In the genomic region with DNA sequence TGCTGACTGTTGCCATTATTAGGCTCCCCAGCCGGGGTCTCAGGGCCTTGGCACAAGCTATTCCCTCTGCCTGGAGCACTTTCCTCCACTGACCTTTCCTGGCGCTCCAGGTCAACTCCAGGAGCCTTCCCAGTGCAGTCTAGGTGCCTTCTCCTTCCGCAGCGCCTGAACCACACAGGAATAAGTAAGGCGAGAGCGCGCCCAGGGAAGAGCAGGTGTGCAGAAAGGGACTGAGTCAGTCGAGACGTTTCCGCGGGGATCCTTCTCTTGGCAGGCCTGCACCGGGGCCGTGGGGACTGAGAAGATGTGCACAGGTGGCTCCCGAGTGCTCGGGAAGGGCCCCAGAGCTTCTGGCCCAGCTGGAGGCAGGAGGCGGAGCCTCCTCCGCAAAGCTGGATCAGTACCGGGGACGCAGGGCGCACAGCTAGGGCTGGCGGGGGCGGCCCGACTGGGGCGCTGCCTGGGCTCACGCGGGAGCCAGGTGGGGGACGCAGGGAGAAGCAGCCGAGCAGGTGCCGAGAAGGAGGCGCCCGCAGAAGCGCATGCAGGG, we compare ENCODE assay signal across 1 cellular context.
TF ChIP-seq lines count a peak whose summit lies in the region.

No MANE protein-coding gene starts in this region.

TF ChIP-seq in GM23338, 12 proteins besides CTCF, POLR2A, EP300 and RAD21 (continued from another document):
- TF ChIP-seq, protein P1, sequence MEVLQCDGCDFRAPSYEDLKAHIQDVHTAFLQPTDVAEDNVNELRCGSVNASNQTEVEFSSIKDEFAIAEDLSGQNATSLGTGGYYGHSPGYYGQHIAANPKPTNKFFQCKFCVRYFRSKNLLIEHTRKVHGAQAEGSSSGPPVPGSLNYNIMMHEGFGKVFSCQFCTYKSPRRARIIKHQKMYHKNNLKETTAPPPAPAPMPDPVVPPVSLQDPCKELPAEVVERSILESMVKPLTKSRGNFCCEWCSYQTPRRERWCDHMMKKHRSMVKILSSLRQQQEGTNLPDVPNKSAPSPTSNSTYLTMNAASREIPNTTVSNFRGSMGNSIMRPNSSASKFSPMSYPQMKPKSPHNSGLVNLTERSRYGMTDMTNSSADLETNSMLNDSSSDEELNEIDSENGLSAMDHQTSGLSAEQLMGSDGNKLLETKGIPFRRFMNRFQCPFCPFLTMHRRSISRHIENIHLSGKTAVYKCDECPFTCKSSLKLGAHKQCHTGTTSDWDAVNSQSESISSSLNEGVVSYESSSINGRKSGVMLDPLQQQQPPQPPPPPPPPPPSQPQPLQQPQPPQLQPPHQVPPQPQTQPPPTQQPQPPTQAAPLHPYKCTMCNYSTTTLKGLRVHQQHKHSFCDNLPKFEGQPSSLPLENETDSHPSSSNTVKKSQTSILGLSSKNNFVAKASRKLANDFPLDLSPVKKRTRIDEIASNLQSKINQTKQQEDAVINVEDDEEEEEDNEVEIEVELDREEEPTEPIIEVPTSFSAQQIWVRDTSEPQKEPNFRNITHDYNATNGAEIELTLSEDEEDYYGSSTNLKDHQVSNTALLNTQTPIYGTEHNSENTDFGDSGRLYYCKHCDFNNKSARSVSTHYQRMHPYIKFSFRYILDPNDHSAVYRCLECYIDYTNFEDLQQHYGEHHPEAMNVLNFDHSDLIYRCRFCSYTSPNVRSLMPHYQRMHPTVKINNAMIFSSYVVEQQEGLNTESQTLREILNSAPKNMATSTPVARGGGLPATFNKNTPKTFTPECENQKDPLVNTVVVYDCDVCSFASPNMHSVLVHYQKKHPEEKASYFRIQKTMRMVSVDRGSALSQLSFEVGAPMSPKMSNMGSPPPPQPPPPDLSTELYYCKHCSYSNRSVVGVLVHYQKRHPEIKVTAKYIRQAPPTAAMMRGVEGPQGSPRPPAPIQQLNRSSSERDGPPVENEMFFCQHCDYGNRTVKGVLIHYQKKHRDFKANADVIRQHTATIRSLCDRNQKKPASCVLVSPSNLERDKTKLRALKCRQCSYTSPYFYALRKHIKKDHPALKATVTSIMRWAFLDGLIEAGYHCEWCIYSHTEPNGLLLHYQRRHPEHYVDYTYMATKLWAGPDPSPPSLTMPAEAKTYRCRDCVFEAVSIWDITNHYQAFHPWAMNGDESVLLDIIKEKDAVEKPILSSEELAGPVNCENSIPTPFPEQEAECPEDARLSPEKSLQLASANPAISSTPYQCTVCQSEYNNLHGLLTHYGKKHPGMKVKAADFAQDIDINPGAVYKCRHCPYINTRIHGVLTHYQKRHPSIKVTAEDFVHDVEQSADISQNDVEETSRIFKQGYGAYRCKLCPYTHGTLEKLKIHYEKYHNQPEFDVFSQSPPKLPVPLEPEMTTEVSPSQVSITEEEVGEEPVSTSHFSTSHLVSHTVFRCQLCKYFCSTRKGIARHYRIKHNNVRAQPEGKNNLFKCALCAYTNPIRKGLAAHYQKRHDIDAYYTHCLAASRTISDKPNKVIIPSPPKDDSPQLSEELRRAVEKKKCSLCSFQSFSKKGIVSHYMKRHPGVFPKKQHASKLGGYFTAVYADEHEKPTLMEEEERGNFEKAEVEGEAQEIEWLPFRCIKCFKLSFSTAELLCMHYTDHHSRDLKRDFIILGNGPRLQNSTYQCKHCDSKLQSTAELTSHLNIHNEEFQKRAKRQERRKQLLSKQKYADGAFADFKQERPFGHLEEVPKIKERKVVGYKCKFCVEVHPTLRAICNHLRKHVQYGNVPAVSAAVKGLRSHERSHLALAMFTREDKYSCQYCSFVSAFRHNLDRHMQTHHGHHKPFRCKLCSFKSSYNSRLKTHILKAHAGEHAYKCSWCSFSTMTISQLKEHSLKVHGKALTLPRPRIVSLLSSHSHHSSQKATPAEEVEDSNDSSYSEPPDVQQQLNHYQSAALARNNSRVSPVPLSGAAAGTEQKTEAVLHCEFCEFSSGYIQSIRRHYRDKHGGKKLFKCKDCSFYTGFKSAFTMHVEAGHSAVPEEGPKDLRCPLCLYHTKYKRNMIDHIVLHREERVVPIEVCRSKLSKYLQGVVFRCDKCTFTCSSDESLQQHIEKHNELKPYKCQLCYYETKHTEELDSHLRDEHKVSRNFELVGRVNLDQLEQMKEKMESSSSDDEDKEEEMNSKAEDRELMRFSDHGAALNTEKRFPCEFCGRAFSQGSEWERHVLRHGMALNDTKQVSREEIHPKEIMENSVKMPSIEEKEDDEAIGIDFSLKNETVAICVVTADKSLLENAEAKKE (CRISPR knock-in tag; IDR thresholded peaks at IDR 0.05), result no peak
- peak; percentile 41 for TF ChIP-seq EZH2 (IDR thresholded peaks at IDR 0.05; ENCODE audit: low read depth, unreplicated experiment)
